8 cellular contexts compared by ENCODE assay signal in the genomic region with DNA sequence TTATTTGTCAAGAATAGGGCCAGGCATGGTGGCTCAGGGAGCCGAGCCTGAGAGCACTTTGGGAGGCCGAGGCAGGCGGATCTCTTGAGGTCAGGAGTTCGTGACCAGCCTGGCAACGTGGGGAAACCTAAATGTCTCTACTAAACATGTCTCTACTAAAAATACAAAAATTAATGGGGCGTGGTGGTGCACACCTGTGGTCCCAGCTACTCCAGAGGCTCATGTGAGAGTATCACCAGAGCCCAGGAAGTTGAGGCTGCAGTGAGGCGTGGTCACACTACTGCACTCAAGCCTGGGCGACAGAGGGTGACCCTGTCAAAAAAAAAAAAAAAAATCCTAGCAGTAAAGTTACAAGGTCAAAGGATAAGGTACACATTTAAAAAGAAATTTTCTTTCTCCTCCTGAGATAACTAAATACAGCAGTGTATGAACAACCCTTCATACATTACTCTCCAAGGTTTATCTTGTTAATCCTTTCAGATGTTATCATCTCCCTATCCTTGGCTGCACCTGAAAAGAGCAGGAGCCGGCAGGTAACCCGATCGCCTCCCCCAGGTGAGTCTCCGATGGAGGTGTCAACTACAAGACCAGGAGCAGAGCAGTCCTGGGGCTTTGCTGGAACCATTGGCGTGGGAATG.
DNase-seq lines count a peak whose midpoint lies in the region; ATAC-seq and TF ChIP-seq lines count a peak whose summit lies in the region.

No MANE protein-coding gene starts in this region.

- DNase-seq in DND-41 = no peak
- DNase-seq in LoVo (ENCODE audit: low spot score) = peak; percentile 0
- DNase-seq in sciatic nerve (ENCODE audit: low spot score) = no peak
- no peak for DNase-seq in NCI-H2196 (lab: John Stamatoyannopoulos, UW; ENCODE audit: unreplicated experiment)
- DNase-seq in putamen (ENCODE audit: low spot score) = no peak

- H3K79me2 ChIP-seq in DND-41 (ENCODE audit: insufficient read depth, low read length) (peaks cover 29% of the 10 kb centered on the region), neural cell (replicated peaks; ENCODE audit: insufficient read depth, low read length) (peaks cover 17% of the 10 kb centered on the region)

- H3K4me3 ChIP-seq in DND-41 (ENCODE audit: low read depth in 1 of 2, low read length in 2 of 2) (peak overlapping the region; percentile 92 to 94; a peak in 3 of 4 replicates), duodenal mucosa (ENCODE audit: low read depth in 1 of 2, low read length in 2 of 2) (peak overlapping the region; percentile 87 to 95), neural cell (ENCODE audit: low read length) (peak overlapping the region; percentile 92)

- no peak for TF ChIP-seq EP300 in neural cell (conservative IDR thresholded peaks at IDR 0.05; ENCODE audit: poor library complexity, severe bottlenecking)

- H3K36me3 ChIP-seq in DND-41 (ENCODE audit: insufficient read depth, low read length) (peaks cover 4% of the 10 kb centered on the region; the same call in 1 of the 2 replicates), duodenal mucosa (ENCODE audit: control insufficient read depth in 1 of 2, insufficient read depth in 2 of 2, low read length in 2 of 2) (no peaks in the 10 kb centered on the region), neural cell (ENCODE audit: insufficient read depth, low read length) (no peaks in the 10 kb centered on the region)

- H3K9me2 ChIP-seq in neural cell (ENCODE audit: insufficient read depth, low read length) = no peaks in the 10 kb centered on the region

- no peak for TF ChIP-seq RAD21 in neural cell (conservative IDR thresholded peaks at IDR 0.05)

- H3K27me3 ChIP-seq in DND-41 (ENCODE audit: insufficient read depth, low read length, poor library complexity) (no peaks in the 10 kb centered on the region), duodenal mucosa (ENCODE audit: control insufficient read depth in 1 of 2, insufficient read depth in 2 of 2, low read length in 2 of 2) (no peaks in the 10 kb centered on the region), neural cell (ENCODE audit: insufficient read depth, low read depth, low read length) (no peaks in the 10 kb centered on the region)

- no peaks in the 10 kb centered on the region; the same call in 1 of the 2 replicates for H4K20me1 ChIP-seq in DND-41 (ENCODE audit: insufficient read depth, low read length)
- H4K20me1 ChIP-seq in neural cell (ENCODE audit: insufficient read depth) = no peaks in the 10 kb centered on the region

- no peak for ATAC-seq in DND-41 (ENCODE audit: insufficient read depth, low read depth)
- no peak for ATAC-seq in sciatic nerve
- no peak for ATAC-seq in GM18861 (IDR thresholded peaks at IDR 0.05; ENCODE audit: unreplicated experiment)

- H3K9ac ChIP-seq in DND-41 (ENCODE audit: low read depth, low read length) (peak overlapping the region; percentile 89), duodenal mucosa (ENCODE audit: low read depth in 1 of 2, low read length in 2 of 2) (peak overlapping the region; percentile 59 to 85), neural cell (ENCODE audit: low read length) (peak overlapping the region; percentile 79)

- intact Hi-C loops in sciatic nerve (cut with DNase I) = no loop called here

- no peaks in the 10 kb centered on the region for H3K9me3 ChIP-seq in DND-41 (ENCODE audit: insufficient read depth, low read length, severe bottlenecking)
- no peaks in the 10 kb centered on the region for H3K9me3 ChIP-seq in duodenal mucosa (ENCODE audit: control insufficient read depth in 1 of 2, low read length in 2 of 2)
- H3K9me3 ChIP-seq in neural cell (ENCODE audit: low read length) = no peaks in the 10 kb centered on the region

- H2AFZ ChIP-seq in DND-41 (ENCODE audit: low read depth, low read length) (peak overlapping the region; percentile 87), neural cell (ENCODE audit: low read depth, low read length) (peak overlapping the region; percentile 90)

- H3K27ac ChIP-seq in DND-41 (ENCODE audit: low read length) (peak overlapping the region; percentile 82), duodenal mucosa (ENCODE audit: low read depth, low read length) (peak overlapping the region; percentile 91), neural cell (ENCODE audit: low read length) (no peak overlapping the region)

- TF ChIP-seq CTCF in DND-41 (IDR thresholded peaks at IDR 0.05; ENCODE audit: borderline replicate concordance, extremely low read depth, low read length, poor library complexity, severe bottlenecking) = no peak
- TF ChIP-seq CTCF in neural cell (IDR thresholded peaks at IDR 0.05; ENCODE audit: poor library complexity, severe bottlenecking) = no peak

- H3K4me1 ChIP-seq in DND-41 (ENCODE audit: insufficient read depth, low read length) (peaks cover 27% of the 10 kb centered on the region), duodenal mucosa (ENCODE audit: control insufficient read depth in 1 of 2, insufficient read depth in 2 of 2, low read length in 2 of 2) (peaks cover 0 to 3% of the 10 kb centered on the region in 2 donors)

- H3K4me2 ChIP-seq in DND-41 (ENCODE audit: insufficient read depth, low read length) = peak overlapping the region; percentile 80
- H3K4me2 ChIP-seq in neural cell (ENCODE audit: low read length) = peak overlapping the region; percentile 49

- no peaks in the 10 kb centered on the region for H3F3A ChIP-seq in neural cell (ENCODE audit: insufficient read depth, low read length, poor library complexity, severe bottlenecking)

TF ChIP-seq in neural cell, 6 proteins besides CTCF, POLR2A, EP300 and RAD21:
- TF ChIP-seq, protein P1, sequence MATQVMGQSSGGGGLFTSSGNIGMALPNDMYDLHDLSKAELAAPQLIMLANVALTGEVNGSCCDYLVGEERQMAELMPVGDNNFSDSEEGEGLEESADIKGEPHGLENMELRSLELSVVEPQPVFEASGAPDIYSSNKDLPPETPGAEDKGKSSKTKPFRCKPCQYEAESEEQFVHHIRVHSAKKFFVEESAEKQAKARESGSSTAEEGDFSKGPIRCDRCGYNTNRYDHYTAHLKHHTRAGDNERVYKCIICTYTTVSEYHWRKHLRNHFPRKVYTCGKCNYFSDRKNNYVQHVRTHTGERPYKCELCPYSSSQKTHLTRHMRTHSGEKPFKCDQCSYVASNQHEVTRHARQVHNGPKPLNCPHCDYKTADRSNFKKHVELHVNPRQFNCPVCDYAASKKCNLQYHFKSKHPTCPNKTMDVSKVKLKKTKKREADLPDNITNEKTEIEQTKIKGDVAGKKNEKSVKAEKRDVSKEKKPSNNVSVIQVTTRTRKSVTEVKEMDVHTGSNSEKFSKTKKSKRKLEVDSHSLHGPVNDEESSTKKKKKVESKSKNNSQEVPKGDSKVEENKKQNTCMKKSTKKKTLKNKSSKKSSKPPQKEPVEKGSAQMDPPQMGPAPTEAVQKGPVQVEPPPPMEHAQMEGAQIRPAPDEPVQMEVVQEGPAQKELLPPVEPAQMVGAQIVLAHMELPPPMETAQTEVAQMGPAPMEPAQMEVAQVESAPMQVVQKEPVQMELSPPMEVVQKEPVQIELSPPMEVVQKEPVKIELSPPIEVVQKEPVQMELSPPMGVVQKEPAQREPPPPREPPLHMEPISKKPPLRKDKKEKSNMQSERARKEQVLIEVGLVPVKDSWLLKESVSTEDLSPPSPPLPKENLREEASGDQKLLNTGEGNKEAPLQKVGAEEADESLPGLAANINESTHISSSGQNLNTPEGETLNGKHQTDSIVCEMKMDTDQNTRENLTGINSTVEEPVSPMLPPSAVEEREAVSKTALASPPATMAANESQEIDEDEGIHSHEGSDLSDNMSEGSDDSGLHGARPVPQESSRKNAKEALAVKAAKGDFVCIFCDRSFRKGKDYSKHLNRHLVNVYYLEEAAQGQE (IDR thresholded peaks at IDR 0.05; ENCODE audit: borderline replicate concordance) = no peak
- no peak for TF ChIP-seq TAF1 (IDR thresholded peaks at IDR 0.05; ENCODE audit: low read depth)
- TF ChIP-seq EZH2 (IDR thresholded peaks at IDR 0.05; ENCODE audit: borderline replicate concordance, insufficient read depth, low read length, poor library complexity, severe bottlenecking) = no peak
